25 cellular contexts compared by ENCODE assay signal in the genomic region with DNA sequence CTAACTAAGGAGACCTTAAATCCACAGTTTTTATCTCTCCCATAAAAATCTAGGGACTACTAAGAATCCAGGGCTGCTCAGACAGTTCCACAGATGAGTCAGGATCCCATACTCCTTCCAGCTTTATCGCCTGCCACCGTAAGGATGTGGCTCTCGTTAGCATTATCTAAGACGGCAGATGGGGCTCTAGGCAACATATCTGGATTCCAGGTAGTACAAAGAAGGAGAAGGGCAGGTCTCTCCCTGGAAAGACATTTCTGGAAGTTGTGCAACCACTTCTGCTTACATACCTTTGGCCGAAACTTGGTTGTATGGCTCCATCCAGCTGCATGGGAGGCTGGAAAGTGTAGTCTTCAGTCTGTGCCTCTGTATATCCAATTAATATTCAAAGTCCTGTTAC.
"Had no signal": no experiment of that assay in that cellular context is flagged by ENCODE, and none has a peak within 500 bp of the region (broad histone marks: within the 10 kb centered on the region; RNA-seq: fewer than 3 reads in every experiment).

No MANE protein-coding gene starts in this region.

- H3K9me3 ChIP-seq: esophagus muscularis mucosa, gastroesophageal sphincter, left ventricle myocardium inferior, lower lobe of right lung, ovary, right atrium auricular region, thyroid gland, upper lobe of left lung, vagina had no signal

- H3K27me3 ChIP-seq: neural progenitor cell, ovary, right atrium auricular region, thyroid gland, upper lobe of left lung, vagina had no signal

- H2AFZ ChIP-seq: neural progenitor cell had no signal

- H3K4me1 ChIP-seq: esophagus muscularis mucosa, gastroesophageal sphincter, left ventricle myocardium inferior, lower lobe of right lung, neural progenitor cell, right atrium auricular region, thyroid gland, upper lobe of left lung had no signal

- ATAC-seq: gastroesophageal sphincter; left cardiac atrium; lower lobe of right lung; natural killer cell treated with Interleukin-12 subunit alpha and Interleukin-12 subunit beta and Interleukin-15 and Interleukin-18, amount 100 ng/mL, for 72 hours had no signal

- H3K27ac ChIP-seq: dorsolateral prefrontal cortex, esophagus muscularis mucosa, gastroesophageal sphincter, left ventricle myocardium inferior, lower lobe of right lung, neural progenitor cell, ovary, right atrium auricular region, thyroid gland, upper lobe of left lung, vagina had no signal

- H3K4me2 ChIP-seq: neural progenitor cell had no signal

- H3K4me3 ChIP-seq: dorsolateral prefrontal cortex, esophagus muscularis mucosa, gastroesophageal sphincter, left ventricle myocardium inferior, lower lobe of right lung, neural progenitor cell, ovary, right atrium auricular region, thyroid gland, upper lobe of left lung, vagina had no signal

- DNase-seq: cortex of kidney; dorsolateral prefrontal cortex; effector CD8-positive, alpha-beta T cell; glutamatergic neuron; immature natural killer cell; kidney; left cardiac atrium; left ventricle myocardium inferior; lower lobe of right lung; mesenchymal stem cell; midbrain; nucleus accumbens; ovary; small intestine; stimulated activated CD4-positive, alpha-beta T cell treated with anti-CD3 and anti-CD28 coated beads, Interleukin-12 subunit alpha, Interleukin-12 subunit beta, amount 100 ng/mL, for 4 hours; stimulated activated CD4-positive, alpha-beta T cell treated with anti-CD3 and anti-CD28 coated beads, Interleukin-2, amount 100 ng/mL, for 48 hours; stimulated activated naive CD4-positive, alpha-beta T cell treated with Interleukin-2 at 50 U/mL for 16 hours; thyroid gland had no signal

- H3K9ac ChIP-seq: neural progenitor cell had no signal

- H3K36me3 ChIP-seq: esophagus muscularis mucosa, gastroesophageal sphincter, left ventricle myocardium inferior, lower lobe of right lung, neural progenitor cell, ovary, right atrium auricular region, thyroid gland, upper lobe of left lung, vagina had no signal
